ENCODE assay signal across 8 cellular contexts in genomic region chr20:35463455-35464300, GRCh38. TPM values are rescaled to one million over a fixed set of nuclear protein-coding genes. Genes with fewer than 3 reads are reported as not detected.
DNase-seq lines count a peak whose midpoint lies in the region; ATAC-seq and TF ChIP-seq lines count a peak whose summit lies in the region.

No MANE protein-coding gene starts in this region.

- H3K4me3 ChIP-seq in epithelial cell of esophagus (ENCODE audit: low read length), result no peak overlapping the region

- H3K4me1 Mint-ChIP-seq in activated CD4-positive, alpha-beta memory T cell treated with anti-CD3 and anti-CD28 coated beads, Interleukin-2, amount 10 ng/mL, durations not matched to agents 7 days and 5 days, result peaks cover 2% of the 10 kb centered on the region

- no peaks in the 10 kb centered on the region for H3K27me3 Mint-ChIP-seq in activated CD4-positive, alpha-beta memory T cell treated with anti-CD3 and anti-CD28 coated beads, Interleukin-2, amount 10 ng/mL, durations not matched to agents 7 days and 5 days

- peaks cover 16% of the 10 kb centered on the region for H3K36me3 Mint-ChIP-seq in activated CD4-positive, alpha-beta memory T cell treated with anti-CD3 and anti-CD28 coated beads, Interleukin-2, amount 10 ng/mL, durations not matched to agents 7 days and 5 days (ENCODE audit: low read depth)

- H3K4me3 Mint-ChIP-seq in activated CD4-positive, alpha-beta memory T cell treated with anti-CD3 and anti-CD28 coated beads, Interleukin-2, amount 10 ng/mL, durations not matched to agents 7 days and 5 days, result no peak overlapping the region

- POLR2A ChIA-PET in activated CD4-positive, alpha-beta memory T cell treated with anti-CD3 and anti-CD28 coated beads, Interleukin-2, amount 10 ng/mL, durations not matched to agents 7 days and 5 days (lab: Charles Lee), result interaction anchor here (0.6 to 2.2 kb wide), 7 partner anchors 9 to 317 kb away, joined by 3 to 15 read pairs (median 3); partner anchors contain the start of genes CEP250, CPNE1 and RBM12

- CTCF ChIA-PET in activated CD4-positive, alpha-beta memory T cell treated with anti-CD3 and anti-CD28 coated beads, Interleukin-2, amount 10 ng/mL, durations not matched to agents 7 days and 5 days (lab: Charles Lee), result interaction anchor here (0.6 to 2.1 kb wide), 17 partner anchors 9 to 490 kb away, joined by 3 to 16 read pairs (median 3); partner anchors contain the start of genes CEP250 and SCAND1

- no peak overlapping the region for H3K27ac Mint-ChIP-seq in activated CD4-positive, alpha-beta memory T cell treated with anti-CD3 and anti-CD28 coated beads, Interleukin-2, amount 10 ng/mL, durations not matched to agents 7 days and 5 days

- TF ChIP-seq CTCF in epithelial cell of esophagus (IDR thresholded peaks at IDR 0.05; ENCODE audit: insufficient read depth, low read depth, low read length, missing control alignments), result peak; percentile 78

- H3K9me3 Mint-ChIP-seq in activated CD4-positive, alpha-beta memory T cell treated with anti-CD3 and anti-CD28 coated beads, Interleukin-2, amount 10 ng/mL, durations not matched to agents 7 days and 5 days, result no peaks in the 10 kb centered on the region

- DNase-seq in COLO668 (lab: John Stamatoyannopoulos, UW; ENCODE audit: unreplicated experiment), result peak; percentile 61
- peak; percentile 47 for DNase-seq in HK-2 (ENCODE audit: unreplicated experiment)
- DNase-seq in NCI-H82 (lab: John Stamatoyannopoulos, UW), result peak; percentile 89
- peak; percentile 63 for DNase-seq in activated CD4-positive, alpha-beta memory T cell treated with anti-CD3 and anti-CD28 coated beads, Interleukin-2, amount 10 ng/mL, durations not matched to agents 7 days and 5 days
- peak; percentile 71 for DNase-seq in epithelial cell of esophagus (ENCODE audit: low read depth)
- DNase-seq in myocyte (ENCODE audit: low read depth), result peak; percentile 75
- DNase-seq in superior temporal gyrus (ENCODE audit: extremely low spot score), result peak; percentile 92

- ATAC-seq in GM21515 (IDR thresholded peaks at IDR 0.05; ENCODE audit: unreplicated experiment), result no peak

RNA-seq across cellular contexts. Expression of gene CEP250, which starts 8.3 kb away (rescaled TPM):
- 10 to 100 TPM; 70.3 to 71.2 TPM for total RNA-seq in activated CD4-positive, alpha-beta memory T cell treated with anti-CD3 and anti-CD28 coated beads, Interleukin-2, amount 10 ng/mL, durations not matched to agents 7 days and 5 days
- total RNA-seq in myocyte, result 28.9 and 37.6 TPM in 2 replicates
- 25.6 TPM for polyA plus RNA-seq in myocyte (2012)

RNA-seq across cellular contexts. Expression of gene GDF5, which starts 25.6 kb away (rescaled TPM):
- under 1 TPM in 1 of 2 experiments, not detected in 1; 0.08 TPM for total RNA-seq in activated CD4-positive, alpha-beta memory T cell treated with anti-CD3 and anti-CD28 coated beads, Interleukin-2, amount 10 ng/mL, durations not matched to agents 7 days and 5 days
- 2.9 and 4.0 TPM in 2 replicates for total RNA-seq in myocyte
- polyA plus RNA-seq in myocyte (2012), result 0.16 TPM

RNA-seq across cellular contexts. Expression of gene UQCC1, which starts 51.9 kb away (rescaled TPM):
- total RNA-seq in activated CD4-positive, alpha-beta memory T cell treated with anti-CD3 and anti-CD28 coated beads, Interleukin-2, amount 10 ng/mL, durations not matched to agents 7 days and 5 days, result 10 to 100 TPM; 40.8 to 41.4 TPM
- 54.8 and 75.1 TPM in 2 replicates for total RNA-seq in myocyte
- 43.6 TPM for polyA plus RNA-seq in myocyte (2012)
